Comparison of ENCODE assay signal across 34 cellular contexts in the genomic region with DNA sequence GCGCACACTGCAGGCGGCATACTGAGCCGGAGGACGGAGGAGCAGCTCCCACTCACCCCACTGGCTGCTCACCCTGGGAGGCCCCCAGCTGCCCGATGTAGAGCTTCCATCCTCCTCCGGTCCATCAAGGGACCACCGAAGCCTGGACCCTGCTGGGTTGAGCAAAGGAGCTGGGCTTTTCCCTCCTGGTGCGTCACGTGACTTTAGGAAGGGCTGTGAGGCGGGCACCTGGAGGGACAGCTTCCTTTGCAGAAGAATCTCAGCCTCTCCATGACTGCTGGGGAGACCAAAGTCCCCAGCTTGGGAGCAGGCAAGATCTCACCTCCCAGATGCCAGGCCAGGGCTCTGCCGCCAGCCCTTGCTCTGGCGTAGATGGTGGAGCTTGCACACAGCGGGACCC.
DNase-seq lines count a peak whose midpoint lies in the region; ATAC-seq and TF ChIP-seq lines count a peak whose summit lies in the region.
"Had no signal": no experiment of that assay in that cellular context is flagged by ENCODE, and none has a peak within 500 bp of the region (broad histone marks: within the 10 kb centered on the region; RNA-seq: fewer than 3 reads in every experiment).

No MANE protein-coding gene starts in this region.

- H3K14ac ChIP-seq in neuronal stem cell (ENCODE audit: low read length), result no peak overlapping the region

- H3K4me1 Mint-ChIP-seq in endodermal cell, result no peaks in the 10 kb centered on the region
- peaks cover 9% of the 10 kb centered on the region for H3K4me1 Mint-ChIP-seq in type B pancreatic cell (ENCODE audit: unreplicated experiment)
- H3K4me1 Mint-ChIP-seq: neural crest cell had no signal

- H3K18ac ChIP-seq in neuronal stem cell (ENCODE audit: low read length), result peak overlapping the region; percentile 20

- H3K4me3 Mint-ChIP-seq in endodermal cell (no peak overlapping the region), type B pancreatic cell (no peak overlapping the region)
- H3K4me3 Mint-ChIP-seq: activated CD4-positive, alpha-beta T cell treated with anti-CD3 and anti-CD28 coated beads, Interleukin-2, amount 10 ng/mL, durations not matched to agents 24 days and 14 days; activated naive CD4-positive, alpha-beta T cell treated with anti-CD3 and anti-CD28 coated beads for 36 hours; brain; CD4-positive, alpha-beta T cell; neural crest cell; stimulated activated effector memory CD8-positive, alpha-beta T cell treated with anti-CD3 and anti-CD28 coated beads, Interleukin-12 subunit alpha, Interleukin-12 subunit beta, amount 100 ng/mL, for 72 hours had no signal

- no peak for ATAC-seq in HG03520 (IDR thresholded peaks at IDR 0.05; ENCODE audit: unreplicated experiment)
- ATAC-seq: gastrocnemius medialis; stimulated activated effector memory CD8-positive, alpha-beta T cell treated with anti-CD3 and anti-CD28 coated beads, Interleukin-12 subunit alpha, Interleukin-12 subunit beta, amount 100 ng/mL, for 72 hours had no signal

- no peak overlapping the region for H3K4me2 ChIP-seq in neuronal stem cell (ENCODE audit: insufficient read depth, low read length, poor library complexity, severe bottlenecking)

- H4K91ac ChIP-seq in neuronal stem cell (ENCODE audit: low read depth, low read length, poor library complexity), result no peak overlapping the region

- H3K79me1 ChIP-seq in neuronal stem cell (ENCODE audit: low read depth, low read length), result no peaks in the 10 kb centered on the region

- H3K27ac ChIP-seq in endodermal cell (ENCODE audit: low read depth, low read length) (no peak overlapping the region), neuronal stem cell (replicated peaks; ENCODE audit: low read length) (no peak overlapping the region)
- H3K27ac ChIP-seq: dorsolateral prefrontal cortex, gastrocnemius medialis, HL-60, uterus had no signal

- no peak overlapping the region for H2BK15ac ChIP-seq in neuronal stem cell (ENCODE audit: low read length)

- no peaks in the 10 kb centered on the region for H3K27me3 Mint-ChIP-seq in endodermal cell (ENCODE audit: insufficient read depth)
- peaks cover 10% of the 10 kb centered on the region for H3K27me3 Mint-ChIP-seq in type B pancreatic cell

- 96 to 97% methylated on average over 11 to 13 of the region's 13 CpGs for WGBS in endodermal cell (ENCODE audit: insufficient coverage in 1 of 2, insufficient read length in 1 of 2), 2 experiments
- no CpG with 5 or more reads among the region's 13 CpGs for WGBS in neuronal stem cell (ENCODE audit: extremely low coverage in 2 of 2, insufficient read length in 2 of 2, insufficient replicate concordance in 1 of 2), 2 donors

- H3K4me3 ChIP-seq in endodermal cell (ENCODE audit: low read length) (no peak overlapping the region), neuronal stem cell (ENCODE audit: low read length in 2 of 2) (no peak overlapping the region)
- H3K4me3 ChIP-seq: dorsolateral prefrontal cortex, gastrocnemius medialis, uterus had no signal

- H3K4me1 ChIP-seq in endodermal cell (ENCODE audit: control insufficient read depth, insufficient read depth, low read length) (no peaks in the 10 kb centered on the region), neuronal stem cell (ENCODE audit: control insufficient read depth in 2 of 2, insufficient read depth in 1 of 2, low read depth in 1 of 2, low read length in 2 of 2) (peaks cover 0 to 1% of the 10 kb centered on the region in 2 donors)
- H3K4me1 ChIP-seq: gastrocnemius medialis had no signal

- H3K36me3 Mint-ChIP-seq in endodermal cell (ENCODE audit: low read depth), result no peaks in the 10 kb centered on the region
- no peaks in the 10 kb centered on the region for H3K36me3 Mint-ChIP-seq in type B pancreatic cell
- H3K36me3 Mint-ChIP-seq: brain; stimulated activated effector memory CD8-positive, alpha-beta T cell treated with anti-CD3 and anti-CD28 coated beads, Interleukin-12 subunit alpha, Interleukin-12 subunit beta, amount 100 ng/mL, for 72 hours had no signal

- peak overlapping the region; percentile 31 for H2BK5ac ChIP-seq in neuronal stem cell (ENCODE audit: low read length)

- H2BK12ac ChIP-seq in neuronal stem cell (ENCODE audit: low read length), result no peak overlapping the region

- no peaks in the 10 kb centered on the region for H3K36me3 ChIP-seq in endodermal cell (ENCODE audit: control insufficient read depth, insufficient read depth, low read length)
- H3K36me3 ChIP-seq in neuronal stem cell (replicated peaks in 1 of 2; ENCODE audit: control insufficient read depth in 2 of 2, insufficient read depth in 2 of 2, low read length in 2 of 2), result no peaks in the 10 kb centered on the region
- H3K36me3 ChIP-seq: gastrocnemius medialis, uterus had no signal

- no peak for TF ChIP-seq CTCF in endodermal cell (conservative IDR thresholded peaks at IDR 0.05)
- TF ChIP-seq CTCF in type B pancreatic cell (conservative IDR thresholded peaks at IDR 0.05), result no peak

- H2AFZ ChIP-seq in neuronal stem cell (ENCODE audit: low read length), result no peak overlapping the region

- no peak overlapping the region for H2AK5ac ChIP-seq in neuronal stem cell (ENCODE audit: low read depth, low read length)

- no peak overlapping the region for H2BK120ac ChIP-seq in neuronal stem cell (ENCODE audit: low read depth, low read length)

- peak; percentile 48 for DNase-seq in activated effector memory CD4-positive, alpha-beta T cell treated with anti-CD3 and anti-CD28 coated beads, Interleukin-2, amount 50 U/mL, for 16 hours
- DNase-seq in activated effector memory CD4-positive, alpha-beta T cell treated with Interleukin-2 at 50 U/mL for 16 hours, result no peak
- DNase-seq in endodermal cell (peak; percentile 30), neuronal stem cell (ENCODE audit: low spot score) (no peak), type B pancreatic cell (ENCODE audit: extremely low spot score, unreplicated experiment) (peak; percentile 53), NCI-H446 (lab: John Stamatoyannopoulos, UW) (no peak), NCI-H2107 (lab: John Stamatoyannopoulos, UW) (no peak)
- DNase-seq: activated CD4-positive, alpha-beta T cell treated with anti-CD3 and anti-CD28 coated beads, Interleukin-2, amount 10 ng/mL, durations not matched to agents 24 days and 14 days; activated naive CD4-positive, alpha-beta T cell treated with anti-CD3 and anti-CD28 coated beads for 36 hours; CD4-positive, alpha-beta T cell; cerebellar nuclear complex; DND-41; gastrocnemius medialis; GF-D8; H7; Karpas-422; kidney glomerular epithelial cell; mesenchymal stem cell; NCI-H1417 treated with DMSO at 0.1 percent for 48 hours; NCI-H2081; NCI-H226; NCI-H774; SIG-M5; stimulated activated CD4-positive, alpha-beta T cell treated with anti-CD3 and anti-CD28 coated beads, Interleukin-15, amount 100 ng/mL, for 24 hours; substantia nigra; SW 1271; T-helper 9 cell had no signal

- H3K9me3 ChIP-seq in endodermal cell (ENCODE audit: control insufficient read depth, low read length) (no peaks in the 10 kb centered on the region), neuronal stem cell (replicated peaks in 1 of 2; ENCODE audit: control insufficient read depth in 2 of 2, insufficient read depth in 1 of 2, low read depth in 1 of 2, low read length in 2 of 2) (no peaks in the 10 kb centered on the region)
- H3K9me3 ChIP-seq: gastrocnemius medialis, uterus had no signal

- no peaks in the 10 kb centered on the region for H3K9me3 Mint-ChIP-seq in endodermal cell
- H3K9me3 Mint-ChIP-seq in type B pancreatic cell, result no peaks in the 10 kb centered on the region
- H3K9me3 Mint-ChIP-seq: activated CD4-positive, alpha-beta T cell treated with anti-CD3 and anti-CD28 coated beads, Interleukin-2, amount 10 ng/mL, durations not matched to agents 24 days and 14 days; activated naive CD4-positive, alpha-beta T cell treated with anti-CD3 and anti-CD28 coated beads for 36 hours; CD4-positive, alpha-beta T cell; neural crest cell; stimulated activated effector memory CD8-positive, alpha-beta T cell treated with anti-CD3 and anti-CD28 coated beads, Interleukin-12 subunit alpha, Interleukin-12 subunit beta, amount 100 ng/mL, for 72 hours had no signal

- H3K27me3 ChIP-seq in endodermal cell (ENCODE audit: control insufficient read depth, insufficient read depth, low read length, poor library complexity, severe bottlenecking) (no peaks in the 10 kb centered on the region), neuronal stem cell (ENCODE audit: control insufficient read depth in 3 of 3, insufficient read depth in 3 of 3, low read depth in 1 of 3, low read length in 3 of 3) (peaks cover 0 to 3% (median 0%) of the 10 kb centered on the region in 3 experiments)
- H3K27me3 ChIP-seq: gastrocnemius medialis, uterus had no signal

- H3K23ac ChIP-seq in neuronal stem cell (ENCODE audit: low read depth, low read length, poor library complexity), result peak overlapping the region; percentile 14

- H3K4ac ChIP-seq in neuronal stem cell (ENCODE audit: low read length), result no peak overlapping the region

- no peak overlapping the region for H3K9ac ChIP-seq in endodermal cell (ENCODE audit: extremely low read depth, low read length, poor library complexity, severe bottlenecking)
- H3K9ac ChIP-seq in neuronal stem cell (ENCODE audit: low read depth, low read length, poor library complexity), result no peak overlapping the region

- H3K27ac Mint-ChIP-seq in endodermal cell, result no peak overlapping the region
- H3K27ac Mint-ChIP-seq in type B pancreatic cell, result no peak overlapping the region
- H3K27ac Mint-ChIP-seq: activated CD4-positive, alpha-beta T cell treated with anti-CD3 and anti-CD28 coated beads, Interleukin-2, amount 10 ng/mL, durations not matched to agents 24 days and 14 days; activated naive CD4-positive, alpha-beta T cell treated with anti-CD3 and anti-CD28 coated beads for 36 hours; brain; CD4-positive, alpha-beta T cell; stimulated activated effector memory CD8-positive, alpha-beta T cell treated with anti-CD3 and anti-CD28 coated beads, Interleukin-12 subunit alpha, Interleukin-12 subunit beta, amount 100 ng/mL, for 72 hours had no signal

- no peak overlapping the region for H4K8ac ChIP-seq in neuronal stem cell (ENCODE audit: low read depth, low read length)

Comparison
In these comparisons a context has a peak if more than half of its experiments do, and no peak if none do; other contexts are left out.
1. DNase-seq: peak in activated effector memory CD4-positive, alpha-beta T cell treated with anti-CD3 and anti-CD28 coated beads, Interleukin-2, amount 50 U/mL, for 16 hours (single experiment), endodermal cell (single experiment) and type B pancreatic cell (single experiment); none in activated effector memory CD4-positive, alpha-beta T cell treated with Interleukin-2 at 50 U/mL for 16 hours (single experiment), neuronal stem cell (single experiment), NCI-H446 (0 of 2) and NCI-H2107 (single experiment).